In the genomic region with DNA sequence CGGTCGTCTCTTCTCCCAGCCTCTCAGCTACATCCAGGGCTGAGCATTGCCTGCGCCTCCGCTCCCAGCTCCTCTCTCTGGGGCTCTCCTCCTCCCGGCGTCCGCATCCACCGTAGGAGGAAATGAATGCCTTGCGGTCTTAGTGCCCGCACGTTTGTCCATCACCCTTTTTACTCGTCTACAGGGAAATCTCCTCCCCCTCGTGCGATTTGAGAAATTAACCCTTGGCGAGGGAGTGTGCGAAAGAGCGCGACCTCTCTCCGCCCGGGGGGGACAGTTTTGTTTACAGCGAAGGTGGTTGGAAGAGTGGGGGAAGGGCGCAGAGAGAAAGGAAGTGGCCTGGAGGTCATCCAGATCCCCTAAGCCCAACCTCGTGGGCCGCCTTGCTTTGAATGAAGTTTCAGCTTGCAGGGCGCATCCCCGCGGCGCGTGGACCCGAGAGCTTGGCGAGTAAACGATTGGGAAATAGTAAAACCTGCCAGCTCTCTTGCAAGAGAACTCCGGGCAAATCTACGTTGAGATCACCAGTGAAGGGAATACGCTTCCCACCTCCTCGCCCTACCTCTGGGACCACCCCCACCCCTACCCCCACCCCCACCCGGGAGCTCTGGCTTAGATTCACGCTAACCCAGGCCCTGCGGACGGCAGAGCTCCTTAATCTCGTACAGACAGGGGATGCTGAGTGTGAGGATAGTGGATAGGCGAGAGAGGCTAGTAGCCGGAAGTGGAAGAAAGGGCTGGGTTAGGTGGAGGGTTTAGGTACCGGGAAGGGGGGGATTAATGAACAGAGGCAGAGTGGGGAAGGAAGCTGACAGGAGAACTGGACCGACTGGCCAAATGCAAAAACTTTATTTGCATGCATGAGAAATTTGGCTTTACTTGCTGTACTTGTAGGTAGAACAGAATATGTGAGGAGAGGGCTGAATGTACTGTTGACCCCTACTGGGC, we compare ENCODE assay signal across 8 cellular contexts. TPM values are rescaled to one million over a fixed set of nuclear protein-coding genes. Genes with fewer than 3 reads are reported as not detected.
DNase-seq lines count a peak whose midpoint lies in the region; ATAC-seq, FAIRE-seq and TF ChIP-seq lines count a peak whose summit lies in the region.

A gene with protein sequence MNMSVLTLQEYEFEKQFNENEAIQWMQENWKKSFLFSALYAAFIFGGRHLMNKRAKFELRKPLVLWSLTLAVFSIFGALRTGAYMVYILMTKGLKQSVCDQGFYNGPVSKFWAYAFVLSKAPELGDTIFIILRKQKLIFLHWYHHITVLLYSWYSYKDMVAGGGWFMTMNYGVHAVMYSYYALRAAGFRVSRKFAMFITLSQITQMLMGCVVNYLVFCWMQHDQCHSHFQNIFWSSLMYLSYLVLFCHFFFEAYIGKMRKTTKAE (minus strand): TSS at position 144 of the 948 bp plus-strand sequence. CDS start 280 bp downstream, outside the sequence.

- ATAC-seq in activated naive CD8-positive, alpha-beta T cell treated with anti-CD3 and anti-CD28 coated beads, Interleukin-2, amount 50 U/mL, for 24 hours: peak; percentile 5
- ATAC-seq in Right ventricle myocardium superior (ENCODE audit: poor library complexity): peak; percentile 57
- ATAC-seq in omental fat pad (ENCODE audit: low FRiP score): peak; percentile 49

- H3K27me3 Mint-ChIP-seq in IgD-negative memory B cell: peaks cover 2% of the 10 kb centered on the region
- no peaks in the 10 kb centered on the region for H3K27me3 Mint-ChIP-seq in activated naive CD8-positive, alpha-beta T cell treated with anti-CD3 and anti-CD28 coated beads, Interleukin-2, amount 50 U/mL, for 24 hours

- H3K27ac Mint-ChIP-seq in IgD-negative memory B cell: peak within 1 kb of the TSS; percentile 27 to 94 (median 83)
- peak within 1 kb of the TSS; percentile 95 for H3K27ac Mint-ChIP-seq in activated naive CD8-positive, alpha-beta T cell treated with anti-CD3 and anti-CD28 coated beads, Interleukin-2, amount 50 U/mL, for 24 hours

- DNase-seq in SIG-M5 treated with dmso at 0.1 percent for 504 hours (lab: John Stamatoyannopoulos, UW; ENCODE audit: unreplicated experiment) (peak; percentile 46), SIG-M5 (lab: John Stamatoyannopoulos, UW) (no peak), RPMI8226 (peak; percentile 83), Right ventricle myocardium superior (peak; percentile 77), omental fat pad (ENCODE audit: low spot score) (no peak), urothelium cell line (ENCODE audit: low spot score) (peak; percentile 59)
- DNase-seq in activated naive CD8-positive, alpha-beta T cell treated with anti-CD3 and anti-CD28 coated beads, Interleukin-2, amount 50 U/mL, for 24 hours: peak; percentile 55

- peak within 1 kb of the TSS; percentile 91 to 99 (median 96) for H3K4me3 Mint-ChIP-seq in IgD-negative memory B cell
- peak within 1 kb of the TSS; percentile 92 for H3K4me3 Mint-ChIP-seq in activated naive CD8-positive, alpha-beta T cell treated with anti-CD3 and anti-CD28 coated beads, Interleukin-2, amount 50 U/mL, for 24 hours

- no peak for FAIRE-seq in urothelium cell line (lab: Jason Lieb, UNC)

- no peaks in the 10 kb centered on the region for H3K9me3 Mint-ChIP-seq in IgD-negative memory B cell
- no peaks in the 10 kb centered on the region for H3K9me3 Mint-ChIP-seq in activated naive CD8-positive, alpha-beta T cell treated with anti-CD3 and anti-CD28 coated beads, Interleukin-2, amount 50 U/mL, for 24 hours

- peaks cover 12 to 17% (median 14%) of the 10 kb centered on the region in 3 donors for H3K4me1 Mint-ChIP-seq in IgD-negative memory B cell
- peaks cover 27% of the 10 kb centered on the region for H3K4me1 Mint-ChIP-seq in activated naive CD8-positive, alpha-beta T cell treated with anti-CD3 and anti-CD28 coated beads, Interleukin-2, amount 50 U/mL, for 24 hours

- TF ChIP-seq CTCF in omental fat pad (IDR thresholded peaks at IDR 0.05): no peak

- intact Hi-C loops in Right ventricle myocardium superior (cut with DNase I): no loop called here

- no peaks in the 10 kb centered on the region for H3K36me3 Mint-ChIP-seq in IgD-negative memory B cell
- peaks cover 4% of the 10 kb centered on the region for H3K36me3 Mint-ChIP-seq in activated naive CD8-positive, alpha-beta T cell treated with anti-CD3 and anti-CD28 coated beads, Interleukin-2, amount 50 U/mL, for 24 hours (ENCODE audit: low read depth)

RNA-seq across cellular contexts. Expression of the gene that starts here (rescaled TPM):
- 0.08 TPM for polyA plus RNA-seq in IgD-negative memory B cell
- total RNA-seq in Right ventricle myocardium superior (2.1 TPM), omental fat pad (1 to 10 TPM; 2.2 to 5.8 (median 5.0) TPM)

Comparison
In these comparisons a context has a peak if more than half of its experiments do, and no peak if none do; other contexts are left out.
1. DNase-seq: peak in SIG-M5 treated with dmso at 0.1 percent for 504 hours (single experiment), RPMI8226 (single experiment), activated naive CD8-positive, alpha-beta T cell treated with anti-CD3 and anti-CD28 coated beads, Interleukin-2, amount 50 U/mL, for 24 hours (single experiment), Right ventricle myocardium superior (single experiment) and urothelium cell line (single experiment); none in SIG-M5 (single experiment) and omental fat pad (single experiment).
2. ATAC-seq: peak in every context shown above with its lines; median percentile 57 in Right ventricle myocardium superior; 49 in omental fat pad; 5 in activated naive CD8-positive, alpha-beta T cell treated with anti-CD3 and anti-CD28 coated beads, Interleukin-2, amount 50 U/mL, for 24 hours.